24 cellular contexts compared by ENCODE assay signal in the genomic region with DNA sequence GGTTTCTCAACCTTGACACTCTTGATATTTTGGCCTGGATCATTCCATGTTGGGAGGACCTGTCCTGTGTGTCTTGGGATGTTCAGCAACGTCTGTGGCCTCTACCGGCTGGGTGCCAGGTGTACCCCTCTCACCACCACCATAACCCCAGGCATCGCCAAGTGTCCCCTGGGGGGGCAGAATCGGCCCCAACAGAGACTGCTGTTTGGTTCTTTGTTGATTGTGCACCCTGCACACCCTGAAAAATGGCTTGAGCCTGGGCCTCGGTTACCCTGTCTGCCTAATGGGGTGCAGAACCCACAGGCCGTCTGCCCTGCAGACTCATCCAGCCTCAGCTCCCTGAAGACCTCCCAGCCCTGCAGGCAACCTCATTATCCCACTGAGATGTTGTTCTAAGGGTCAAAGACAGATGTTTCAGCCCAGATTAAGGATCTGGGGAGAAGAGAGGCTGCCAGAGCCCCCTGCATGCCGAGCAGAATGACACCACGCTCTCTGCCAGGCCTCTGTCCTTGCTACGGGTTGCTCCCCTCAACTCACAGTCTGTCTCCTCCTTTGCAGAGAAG. TPM values are rescaled to one million over a fixed set of nuclear protein-coding genes. Genes with fewer than 3 reads are reported as not detected.
"Had no signal": no experiment of that assay in that cellular context is flagged by ENCODE, and none has a peak within 500 bp of the region (broad histone marks: within the 10 kb centered on the region; RNA-seq: fewer than 3 reads in every experiment).

No MANE protein-coding gene starts in this region.

- H3K27ac ChIP-seq: adrenal gland, breast epithelium, esophagus squamous epithelium, hepatocyte, thyroid gland had no signal

- DNase-seq: activated CD4-positive, alpha-beta T cell treated with anti-CD3 and anti-CD28 coated beads, Interleukin-2, amount 50 U/mL, for 4 hours; activated effector memory CD4-positive, alpha-beta T cell treated with anti-CD3 and anti-CD28 coated beads, Interleukin-2, amount 50 U/mL, for 16 hours; activated T-cell treated with anti-CD3 and anti-CD28 coated beads, Interleukin-2, amount 50 U/mL, for 48 hours; cerebellar nuclear complex; effector CD8-positive, alpha-beta T cell; esophagus squamous epithelium; naive B cell; stimulated activated CD4-positive, alpha-beta T cell treated with anti-CD3 and anti-CD28 coated beads, Interleukin-12 subunit alpha, Interleukin-12 subunit beta, amount 100 ng/mL, for 4 hours; stimulated activated CD4-positive, alpha-beta T cell treated with anti-CD3 and anti-CD28 coated beads, Interleukin-1b, Interleukin-23, amount 100 ng/mL, for 48 hours; stimulated activated CD8-positive, alpha-beta memory T cell treated with anti-CD3 and anti-CD28 coated beads, Interleukin-4, amount 100 ng/mL, for 48 hours; stimulated activated naive CD4-positive, alpha-beta T cell treated with Interleukin-2 at 50 U/mL for 16 hours; thyroid gland had no signal

- H3K4me2 ChIP-seq: hepatocyte had no signal

- H3K4me1 ChIP-seq: adrenal gland, breast epithelium, esophagus squamous epithelium, thyroid gland had no signal

- H3K9me3 ChIP-seq: thyroid gland had no signal

- H3K4me3 ChIP-seq: adrenal gland, breast epithelium, esophagus squamous epithelium, hepatocyte, mucosa of descending colon, thyroid gland had no signal

- H3K36me3 ChIP-seq: adrenal gland, breast epithelium, esophagus squamous epithelium, thyroid gland had no signal

- ATAC-seq: activated naive CD4-positive, alpha-beta T cell treated with anti-CD3 and anti-CD28 coated beads, Interleukin-2, amount 50 U/mL, for 72 hours had no signal

- H3K79me2 ChIP-seq: hepatocyte had no signal

- H2AFZ ChIP-seq: hepatocyte had no signal

- H3K27me3 ChIP-seq: adrenal gland, breast epithelium, esophagus squamous epithelium, hepatocyte, thyroid gland had no signal

RNA-seq across cellular contexts. Expression of gene CACNG1, which starts 9.2 kb away (rescaled TPM):
- total RNA-seq: activated naive CD4-positive, alpha-beta T cell treated with anti-CD3 and anti-CD28 coated beads, Interleukin-2, amount 50 U/mL, for 72 hours; astrocyte; breast epithelium; endothelial cell of umbilical vein; esophagus squamous epithelium; hepatocyte; liver; mucosa of descending colon; renal cortical epithelial cell; subcutaneous adipose tissue; T-helper 2 cell treated with Interferon-gamma antibody and Interleukin-4, amounts not matched to agents 100 ng/mL and 5 ng/mL, for 36 hours; thyroid gland; ureter had no signal
- polyA plus RNA-seq: endothelial cell of umbilical vein, hepatocyte, liver had no signal
